In genomic region chr17:38504216-38504615, GRCh38 we compare ENCODE assay signal across 22 cellular contexts.
DNase-seq lines count a peak whose midpoint lies in the region; ATAC-seq, FAIRE-seq and TF ChIP-seq lines count a peak whose summit lies in the region.
"Had no signal": no experiment of that assay in that cellular context is flagged by ENCODE, and none has a peak within 500 bp of the region (broad histone marks: within the 10 kb centered on the region; RNA-seq: fewer than 3 reads in every experiment).

No MANE protein-coding gene starts in this region.

- H3K4me3 ChIP-seq in kidney (ENCODE audit: low read length in 2 of 2), result no peak overlapping the region
- no peak overlapping the region for H3K4me3 ChIP-seq in naive thymus-derived CD4-positive, alpha-beta T cell (ENCODE audit: low read length)
- H3K4me3 ChIP-seq: BLaER1 treated with 17β-estradiol and CSF1 and Interleukin-3, amounts not matched to agents 10 nM and 100 nM had no signal

- H3K9ac ChIP-seq in kidney (ENCODE audit: low read length in 2 of 2), result no peak overlapping the region
- H3K9ac ChIP-seq: BLaER1 treated with 17β-estradiol and CSF1 and Interleukin-3, amounts not matched to agents 10 nM and 100 nM had no signal

- POLR2A ChIA-PET in naive thymus-derived CD4-positive, alpha-beta T cell (lab: Charles Lee), result no interaction called here

- H3K4me3 Mint-ChIP-seq in nephron progenitor cell (no peak overlapping the region), type B pancreatic cell (no peak overlapping the region)
- H3K4me3 Mint-ChIP-seq in naive thymus-derived CD4-positive, alpha-beta T cell, result no peak overlapping the region
- H3K4me3 Mint-ChIP-seq: B cell; CD4-positive, alpha-beta T cell; CD8-positive, alpha-beta T cell had no signal

- H3K36me3 Mint-ChIP-seq in nephron progenitor cell (ENCODE audit: low read depth), result peaks cover 31% of the 10 kb centered on the region
- peaks cover 13% of the 10 kb centered on the region for H3K36me3 Mint-ChIP-seq in type B pancreatic cell
- H3K36me3 Mint-ChIP-seq in naive thymus-derived CD4-positive, alpha-beta T cell, result no peaks in the 10 kb centered on the region
- H3K36me3 Mint-ChIP-seq: CD8-positive, alpha-beta T cell had no signal

- H3K4me1 ChIP-seq in kidney (ENCODE audit: control insufficient read depth in 1 of 2, insufficient read depth in 1 of 2, low read depth in 1 of 2, low read length in 2 of 2), result no peaks in the 10 kb centered on the region
- no peaks in the 10 kb centered on the region for H3K4me1 ChIP-seq in naive thymus-derived CD4-positive, alpha-beta T cell (ENCODE audit: control insufficient read depth in 2 of 2, insufficient read depth in 2 of 2, low read length in 2 of 2)

- CTCF ChIA-PET in naive thymus-derived CD4-positive, alpha-beta T cell (lab: Charles Lee), result no interaction called here

- H3K27ac ChIP-seq in kidney (ENCODE audit: low read depth in 2 of 2, low read length in 2 of 2), result no peak overlapping the region
- H3K27ac ChIP-seq in naive thymus-derived CD4-positive, alpha-beta T cell (ENCODE audit: low read depth, low read length), result no peak overlapping the region
- H3K27ac ChIP-seq: BLaER1 treated with 17β-estradiol and CSF1 and Interleukin-3, amounts not matched to agents 10 nM and 100 nM; C4-2B had no signal

- no peaks in the 10 kb centered on the region for H3K27me3 ChIP-seq in naive thymus-derived CD4-positive, alpha-beta T cell (ENCODE audit: control insufficient read depth in 2 of 2, insufficient read depth in 2 of 2, low read length in 2 of 2)

- DNase-seq in kidney (peak; percentile 64), nephron progenitor cell (no peak), type B pancreatic cell (ENCODE audit: extremely low spot score, unreplicated experiment) (no peak), NCI-H2081 (lab: John Stamatoyannopoulos, UW) (no peak), Ammon's horn (ENCODE audit: low spot score) (no peak)
- DNase-seq in naive thymus-derived CD4-positive, alpha-beta T cell, result no peak
- DNase-seq: 8988T; ACHN; Caco-2; Calu3; CD4-positive, alpha-beta T cell; CD8-positive, alpha-beta T cell; DMS79 treated with DMSO at 0.1 percent for 48 hours; GF-D8 had no signal

- no peak for ATAC-seq in naive thymus-derived CD4-positive, alpha-beta T cell
- ATAC-seq: CD8-positive, alpha-beta T cell had no signal

- FAIRE-seq in kidney (lab: Jason Lieb, UNC), result no peak
- FAIRE-seq: A204.1, D721Med, G401.6, GM12891, GM19239 had no signal

- intact Hi-C loops in kidney (cut with DNase I), result no loop called here
- intact Hi-C loops in naive thymus-derived CD4-positive, alpha-beta T cell (cut with micrococcal nuclease), result no loop called here

- H3K9me3 ChIP-seq in kidney (ENCODE audit: control insufficient read depth in 1 of 2, low read length in 2 of 2), result no peaks in the 10 kb centered on the region
- no peaks in the 10 kb centered on the region for H3K9me3 ChIP-seq in naive thymus-derived CD4-positive, alpha-beta T cell (ENCODE audit: control insufficient read depth in 2 of 3, low read length in 3 of 3)
- H3K9me3 ChIP-seq: BLaER1 treated with 17β-estradiol and CSF1 and Interleukin-3, amounts not matched to agents 10 nM and 100 nM; Caco-2 had no signal

- H3K9me3 Mint-ChIP-seq in nephron progenitor cell (no peaks in the 10 kb centered on the region), type B pancreatic cell (no peaks in the 10 kb centered on the region)
- no peaks in the 10 kb centered on the region for H3K9me3 Mint-ChIP-seq in naive thymus-derived CD4-positive, alpha-beta T cell
- H3K9me3 Mint-ChIP-seq: CD4-positive, alpha-beta T cell; CD8-positive, alpha-beta T cell had no signal

- TF ChIP-seq CTCF in kidney (IDR thresholded peaks at IDR 0.05; ENCODE audit: borderline replicate concordance, extremely low read depth, insufficient read depth), result no peak
- no peak for TF ChIP-seq CTCF in nephron progenitor cell (IDR thresholded peaks at IDR 0.05)
- TF ChIP-seq CTCF in type B pancreatic cell (conservative IDR thresholded peaks at IDR 0.05), result no peak

- H3K27me3 Mint-ChIP-seq in nephron progenitor cell (ENCODE audit: low read depth, poor library complexity) (peaks cover 23% of the 10 kb centered on the region), type B pancreatic cell (peaks cover 17% of the 10 kb centered on the region)
- peaks cover 15 to 23% (median 19%) of the 10 kb centered on the region in 5 donors for H3K27me3 Mint-ChIP-seq in naive thymus-derived CD4-positive, alpha-beta T cell

- peak overlapping the region; percentile 32 for H3K27ac Mint-ChIP-seq in nephron progenitor cell
- peak overlapping the region; percentile 18 for H3K27ac Mint-ChIP-seq in type B pancreatic cell
- H3K27ac Mint-ChIP-seq in naive thymus-derived CD4-positive, alpha-beta T cell, result no peak overlapping the region
- H3K27ac Mint-ChIP-seq: B cell; CD4-positive, alpha-beta T cell; CD8-positive, alpha-beta T cell had no signal

- H3K36me3 ChIP-seq in kidney (ENCODE audit: control insufficient read depth in 1 of 2, insufficient read depth in 2 of 2, low read length in 2 of 2), result no peaks in the 10 kb centered on the region
- H3K36me3 ChIP-seq in naive thymus-derived CD4-positive, alpha-beta T cell (ENCODE audit: control insufficient read depth in 2 of 3, insufficient read depth in 3 of 3, low read length in 3 of 3), result no peaks in the 10 kb centered on the region

- peaks cover 13% of the 10 kb centered on the region for H3K4me1 Mint-ChIP-seq in nephron progenitor cell
- peaks cover 1% of the 10 kb centered on the region for H3K4me1 Mint-ChIP-seq in type B pancreatic cell (ENCODE audit: unreplicated experiment)
- H3K4me1 Mint-ChIP-seq in naive thymus-derived CD4-positive, alpha-beta T cell, result peaks cover under 1 to 7% (median 2%) of the 10 kb centered on the region in 7 donors

Comparison
In these comparisons a context has a peak if more than half of its experiments do, and no peak if none do; other contexts are left out.
1. H3K27ac Mint-ChIP-seq: peak in nephron progenitor cell (single experiment) and type B pancreatic cell (single experiment); none in naive thymus-derived CD4-positive, alpha-beta T cell (0 of 9).